18 cellular contexts compared by ENCODE assay signal in genomic region chr5:773517-774264, GRCh38. TPM values are rescaled to one million over a fixed set of nuclear protein-coding genes. Genes with fewer than 3 reads are reported as not detected.
DNase-seq lines count a peak whose midpoint lies in the region; ATAC-seq, FAIRE-seq and TF ChIP-seq lines count a peak whose summit lies in the region.
"Had no signal": no experiment of that assay in that cellular context is flagged by ENCODE, and none has a peak within 500 bp of the region (broad histone marks: within the 10 kb centered on the region; RNA-seq: fewer than 3 reads in every experiment).

No MANE protein-coding gene starts in this region.

- no peak overlapping the region for H3K4me3 Mint-ChIP-seq in activated CD4-positive, alpha-beta memory T cell treated with anti-CD3 and anti-CD28 coated beads, Interleukin-2, amount 10 ng/mL, durations not matched to agents 7 days and 5 days
- H3K4me3 Mint-ChIP-seq: activated CD8-positive, alpha-beta T cell treated with anti-CD3 and anti-CD28 coated beads for 36 hours; activated naive CD4-positive, alpha-beta T cell treated with anti-CD3 and anti-CD28 coated beads, Interleukin-2, amount 50 U/mL, for 24 hours; neural progenitor cell had no signal

- no peaks in the 10 kb centered on the region for H3K4me1 Mint-ChIP-seq in activated CD4-positive, alpha-beta memory T cell treated with anti-CD3 and anti-CD28 coated beads, Interleukin-2, amount 10 ng/mL, durations not matched to agents 7 days and 5 days
- H3K4me1 Mint-ChIP-seq: activated naive CD4-positive, alpha-beta T cell treated with anti-CD3 and anti-CD28 coated beads, Interleukin-2, amount 50 U/mL, for 24 hours had no signal

- ATAC-seq in right cardiac atrium (no peak), left cardiac atrium (no peak), lung (ENCODE audit: insufficient read depth, low FRiP score) (no peak)
- ATAC-seq: activated CD8-positive, alpha-beta T cell treated with anti-CD3 and anti-CD28 coated beads for 36 hours had no signal

- H3K36me3 Mint-ChIP-seq in activated CD4-positive, alpha-beta memory T cell treated with anti-CD3 and anti-CD28 coated beads, Interleukin-2, amount 10 ng/mL, durations not matched to agents 7 days and 5 days (ENCODE audit: low read depth), result no peaks in the 10 kb centered on the region
- H3K36me3 Mint-ChIP-seq: activated naive CD4-positive, alpha-beta T cell treated with anti-CD3 and anti-CD28 coated beads, Interleukin-2, amount 50 U/mL, for 24 hours had no signal

- no peaks in the 10 kb centered on the region for H3K9me3 ChIP-seq in right cardiac atrium (ENCODE audit: control insufficient read depth, low read length)
- no peaks in the 10 kb centered on the region for H3K9me3 ChIP-seq in lung (ENCODE audit: control insufficient read depth in 2 of 2, insufficient read depth in 1 of 2, low read length in 1 of 2)
- H3K9me3 ChIP-seq: breast epithelium, vagina had no signal

- POLR2A ChIA-PET in activated CD4-positive, alpha-beta memory T cell treated with anti-CD3 and anti-CD28 coated beads, Interleukin-2, amount 10 ng/mL, durations not matched to agents 7 days and 5 days (lab: Charles Lee), result no interaction called here

- no peak overlapping the region for H3K27ac Mint-ChIP-seq in activated CD4-positive, alpha-beta memory T cell treated with anti-CD3 and anti-CD28 coated beads, Interleukin-2, amount 10 ng/mL, durations not matched to agents 7 days and 5 days
- H3K27ac Mint-ChIP-seq: activated CD8-positive, alpha-beta T cell treated with anti-CD3 and anti-CD28 coated beads for 36 hours; activated naive CD4-positive, alpha-beta T cell treated with anti-CD3 and anti-CD28 coated beads, Interleukin-2, amount 50 U/mL, for 24 hours; neural progenitor cell had no signal

- no peaks in the 10 kb centered on the region for H3K4me1 ChIP-seq in right cardiac atrium (ENCODE audit: control insufficient read depth, insufficient read depth, low read length)
- peaks cover 0 to 3% of the 10 kb centered on the region in 2 donors for H3K4me1 ChIP-seq in lung (ENCODE audit: control insufficient read depth in 2 of 2, insufficient read depth in 2 of 2, low read length in 2 of 2)
- H3K4me1 ChIP-seq: breast epithelium, neural progenitor cell, vagina had no signal

- H3K4me3 ChIP-seq in right cardiac atrium (ENCODE audit: low read length), result no peak overlapping the region
- H3K4me3 ChIP-seq in lung, result no peak overlapping the region
- H3K4me3 ChIP-seq: breast epithelium, neural progenitor cell, vagina had no signal

- CTCF ChIA-PET in activated CD4-positive, alpha-beta memory T cell treated with anti-CD3 and anti-CD28 coated beads, Interleukin-2, amount 10 ng/mL, durations not matched to agents 7 days and 5 days (lab: Charles Lee), result no interaction called here

- DNase-seq in right cardiac atrium, result peak in 2 of 3 donors; percentile 44 to 58
- DNase-seq in left cardiac atrium, result no peak
- DNase-seq in activated CD4-positive, alpha-beta memory T cell treated with anti-CD3 and anti-CD28 coated beads, Interleukin-2, amount 10 ng/mL, durations not matched to agents 7 days and 5 days, result peak; percentile 15
- DNase-seq in lung (ENCODE audit: low spot score), result peak; percentile 29
- no peak for DNase-seq in urothelium cell line (ENCODE audit: low spot score)
- DNase-seq in NCI-H524 (lab: John Stamatoyannopoulos, UW), result no peak
- no peak for DNase-seq in NCI-H2227 treated with DMSO at 0.1 percent for 48 hours (lab: John Stamatoyannopoulos, UW)
- DNase-seq in activated naive CD4-positive, alpha-beta T cell treated with Interleukin-2 at 50 U/mL for 16 hours, result no peak
- DNase-seq: activated CD8-positive, alpha-beta T cell treated with anti-CD3 and anti-CD28 coated beads for 36 hours; DMS53; HCEC 1CT; mammary epithelial cell; NCI-H1105 treated with DMSO at 0.1 percent for 48 hours; stimulated activated CD4-positive, alpha-beta T cell treated with anti-CD3 and anti-CD28 coated beads, Interleukin-4, amount 100 ng/mL, for 24 hours had no signal

- H3K9me3 Mint-ChIP-seq in activated CD4-positive, alpha-beta memory T cell treated with anti-CD3 and anti-CD28 coated beads, Interleukin-2, amount 10 ng/mL, durations not matched to agents 7 days and 5 days, result no peaks in the 10 kb centered on the region
- H3K9me3 Mint-ChIP-seq: activated CD8-positive, alpha-beta T cell treated with anti-CD3 and anti-CD28 coated beads for 36 hours; activated naive CD4-positive, alpha-beta T cell treated with anti-CD3 and anti-CD28 coated beads, Interleukin-2, amount 50 U/mL, for 24 hours had no signal

- H3K36me3 ChIP-seq in lung (ENCODE audit: control insufficient read depth in 2 of 2, insufficient read depth in 2 of 2, low read length in 2 of 2), result peaks cover 0 to 1% of the 10 kb centered on the region in 2 donors
- H3K36me3 ChIP-seq: breast epithelium, neural progenitor cell, vagina had no signal

- H3K27ac ChIP-seq in right cardiac atrium (ENCODE audit: low read length) (no peak overlapping the region), lung (ENCODE audit: low read depth in 1 of 2, low read length in 1 of 2) (no peak overlapping the region)
- H3K27ac ChIP-seq: breast epithelium, neural progenitor cell, vagina had no signal

- H3K27me3 Mint-ChIP-seq in activated CD4-positive, alpha-beta memory T cell treated with anti-CD3 and anti-CD28 coated beads, Interleukin-2, amount 10 ng/mL, durations not matched to agents 7 days and 5 days, result no peaks in the 10 kb centered on the region
- H3K27me3 Mint-ChIP-seq: activated CD8-positive, alpha-beta T cell treated with anti-CD3 and anti-CD28 coated beads for 36 hours had no signal

- peak; percentile 50 for FAIRE-seq in urothelium cell line (lab: Jason Lieb, UNC)

- no peak for TF ChIP-seq CTCF in lung (IDR thresholded peaks at IDR 0.05; ENCODE audit: control extremely low read depth, extremely low read depth)

- H3K27me3 ChIP-seq in right cardiac atrium (ENCODE audit: control insufficient read depth, insufficient read depth) (no peaks in the 10 kb centered on the region), lung (ENCODE audit: control insufficient read depth, insufficient read depth) (no peaks in the 10 kb centered on the region)
- H3K27me3 ChIP-seq: neural progenitor cell, vagina had no signal

- WGBS in right cardiac atrium, result 94% methylated on average over 11 of the region's 12 CpGs
- 90 to 92% methylated on average over 12 of the region's 12 CpGs for WGBS in lung, 2 donors

- intact Hi-C loops in right cardiac atrium (cut with DNase I), result no loop called here
- intact Hi-C loops in left cardiac atrium (cut with DNase I), result no loop called here

RNA-seq across cellular contexts. Expression of gene ZDHHC11B, which starts 10.8 kb away (rescaled TPM):
- 10 to 100 TPM; 17.0 to 49.2 (median 24.1) TPM for total RNA-seq in right cardiac atrium
- 6.6 TPM for polyA plus RNA-seq in right cardiac atrium
- 10 to 100 TPM; 15.4 to 32.5 TPM for total RNA-seq in left cardiac atrium
- not detected for total RNA-seq in activated CD4-positive, alpha-beta memory T cell treated with anti-CD3 and anti-CD28 coated beads, Interleukin-2, amount 10 ng/mL, durations not matched to agents 7 days and 5 days
- total RNA-seq in lung, result 10 to 100 TPM in 1 of 2 donors, 1 to 10 TPM in 1; 6.9 to 44.4 TPM
- polyA plus RNA-seq in lung, result 1 to 10 TPM; 3.1 to 5.2 TPM

Comparison
In these comparisons a context has a peak if more than half of its experiments do, and no peak if none do; other contexts are left out.
1. DNase-seq: peak in right cardiac atrium (2 of 3), activated CD4-positive, alpha-beta memory T cell treated with anti-CD3 and anti-CD28 coated beads, Interleukin-2, amount 10 ng/mL, durations not matched to agents 7 days and 5 days (single experiment) and lung (single experiment); none in left cardiac atrium (single experiment), urothelium cell line (single experiment), NCI-H524 (0 of 2), NCI-H2227 treated with DMSO at 0.1 percent for 48 hours (single experiment) and activated naive CD4-positive, alpha-beta T cell treated with Interleukin-2 at 50 U/mL for 16 hours (single experiment).
2. RNA of gene ZDHHC11B, which starts 10.8 kb away (total RNA-seq): 6.9 to 44.4 TPM in lung, 15.4 to 32.5 TPM in left cardiac atrium and 17.0 to 49.2 TPM in right cardiac atrium; not detected in activated CD4-positive, alpha-beta memory T cell treated with anti-CD3 and anti-CD28 coated beads, Interleukin-2, amount 10 ng/mL, durations not matched to agents 7 days and 5 days; every median in the first group is over 4 times any median in the second.